Comparison of ENCODE assay signal across 1 cellular context in genomic region chr12:57237952-57238853, GRCh38.
TF ChIP-seq lines count a peak whose summit lies in the region.

No MANE protein-coding gene starts in this region.

TF ChIP-seq in HepG2, 621 proteins besides CTCF, POLR2A, EP300 and RAD21 (continued from another document):
- no peak for TF ChIP-seq ARID5B (CRISPR knock-in tag; IDR thresholded peaks at IDR 0.05)
- TF ChIP-seq ZNF878 (CRISPR knock-in tag; IDR thresholded peaks at IDR 0.05) = no peak
- TF ChIP-seq, protein P1, sequence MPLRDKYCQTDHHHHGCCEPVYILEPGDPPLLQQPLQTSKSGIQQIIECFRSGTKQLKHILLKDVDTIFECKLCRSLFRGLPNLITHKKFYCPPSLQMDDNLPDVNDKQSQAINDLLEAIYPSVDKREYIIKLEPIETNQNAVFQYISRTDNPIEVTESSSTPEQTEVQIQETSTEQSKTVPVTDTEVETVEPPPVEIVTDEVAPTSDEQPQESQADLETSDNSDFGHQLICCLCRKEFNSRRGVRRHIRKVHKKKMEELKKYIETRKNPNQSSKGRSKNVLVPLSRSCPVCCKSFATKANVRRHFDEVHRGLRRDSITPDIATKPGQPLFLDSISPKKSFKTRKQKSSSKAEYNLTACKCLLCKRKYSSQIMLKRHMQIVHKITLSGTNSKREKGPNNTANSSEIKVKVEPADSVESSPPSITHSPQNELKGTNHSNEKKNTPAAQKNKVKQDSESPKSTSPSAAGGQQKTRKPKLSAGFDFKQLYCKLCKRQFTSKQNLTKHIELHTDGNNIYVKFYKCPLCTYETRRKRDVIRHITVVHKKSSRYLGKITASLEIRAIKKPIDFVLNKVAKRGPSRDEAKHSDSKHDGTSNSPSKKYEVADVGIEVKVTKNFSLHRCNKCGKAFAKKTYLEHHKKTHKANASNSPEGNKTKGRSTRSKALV (CRISPR knock-in tag; IDR thresholded peaks at IDR 0.05) = 0 out of 2 replicates have a peak, but pooled peaks have one; percentile 45
- no peak for TF ChIP-seq RNF2 (conservative IDR thresholded peaks at IDR 0.05; ENCODE audit: low read depth)
- TF ChIP-seq ATRX (CRISPR knock-in tag; IDR thresholded peaks at IDR 0.05; ENCODE audit: borderline replicate concordance) = no peak
- TF ChIP-seq GTF3A (CRISPR knock-in tag; conservative IDR thresholded peaks at IDR 0.05) = no peak
- TF ChIP-seq, protein P2, sequence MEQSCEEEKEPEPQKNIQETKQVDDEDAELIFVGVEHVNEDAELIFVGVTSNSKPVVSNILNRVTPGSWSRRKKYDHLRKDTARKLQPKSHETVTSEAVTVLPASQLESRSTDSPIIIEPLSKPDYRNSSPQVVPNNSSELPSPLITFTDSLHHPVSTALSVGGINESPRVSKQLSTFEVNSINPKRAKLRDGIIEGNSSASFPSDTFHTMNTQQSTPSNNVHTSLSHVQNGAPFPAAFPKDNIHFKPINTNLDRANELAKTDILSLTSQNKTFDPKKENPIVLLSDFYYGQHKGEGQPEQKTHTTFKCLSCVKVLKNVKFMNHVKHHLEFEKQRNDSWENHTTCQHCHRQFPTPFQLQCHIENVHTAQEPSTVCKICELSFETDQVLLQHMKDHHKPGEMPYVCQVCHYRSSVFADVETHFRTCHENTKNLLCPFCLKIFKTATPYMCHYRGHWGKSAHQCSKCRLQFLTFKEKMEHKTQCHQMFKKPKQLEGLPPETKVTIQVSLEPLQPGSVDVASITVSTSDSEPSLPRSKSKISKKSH (CRISPR knock-in tag; IDR thresholded peaks at IDR 0.05; ENCODE audit: borderline replicate concordance) = no peak
- TF ChIP-seq ATF7 (IDR thresholded peaks at IDR 0.05) = no peak
- TF ChIP-seq ATF7 (CRISPR knock-in tag; IDR thresholded peaks at IDR 0.05) = no peak
- no peak for TF ChIP-seq ZNF230 (CRISPR knock-in tag; IDR thresholded peaks at IDR 0.05)
- no peak for TF ChIP-seq SNRNP70 (IDR thresholded peaks at IDR 0.05; ENCODE audit: low read depth, low read length)
- no peak for TF ChIP-seq ISX (CRISPR knock-in tag; conservative IDR thresholded peaks at IDR 0.05)
- TF ChIP-seq ZNF382 (CRISPR knock-in tag; IDR thresholded peaks at IDR 0.05; ENCODE audit: borderline replicate concordance) = no peak
- no peak for TF ChIP-seq ZNF83 (CRISPR knock-in tag; IDR thresholded peaks at IDR 0.05; ENCODE audit: borderline replicate concordance)
- no peak for TF ChIP-seq NFIB (CRISPR knock-in tag; IDR thresholded peaks at IDR 0.05; ENCODE audit: borderline replicate concordance)
